In the genomic region with DNA sequence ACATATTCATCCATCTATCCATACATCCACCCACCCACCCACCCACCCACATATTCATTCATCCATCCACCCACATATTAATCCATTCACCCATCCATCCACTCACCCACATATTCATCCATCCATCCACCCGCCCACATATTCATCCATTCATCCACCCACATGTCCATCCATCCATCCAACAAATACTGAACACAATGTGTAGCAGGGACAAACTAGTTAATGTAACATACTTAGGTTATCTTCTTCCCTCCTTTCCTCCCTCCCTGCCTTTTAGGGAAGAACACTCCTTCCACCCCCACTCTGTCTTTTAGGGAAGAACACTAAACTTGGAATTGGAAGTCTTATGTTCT, we compare ENCODE assay signal across 35 cellular contexts.
"Had no signal": no experiment of that assay in that cellular context is flagged by ENCODE, and none has a peak within 500 bp of the region (broad histone marks: within the 10 kb centered on the region; RNA-seq: fewer than 3 reads in every experiment).

No MANE protein-coding gene starts in this region.

- H3K4me3 ChIP-seq: MG63 had no signal

- DNase-seq: Karpas-422, Kasumi-1, MG63, MM.1S, MV-4-11, NCI-H1048, NCI-H1092, NCI-H1092 treated with DMSO at 0.1 percent for 48 hours, NCI-H1105, NCI-H1105 treated with DMSO at 0.1 percent for 48 hours, NCI-H1417, NCI-H1417 treated with DMSO at 0.1 percent for 48 hours, NCI-H1436, NCI-H1436 treated with DMSO at 0.1 percent for 48 hours, NCI-H146, NCI-H1694, NCI-H1694 treated with DMSO at 0.1 percent for 48 hours, NCI-H187, NCI-H187 treated with DMSO at 0.1 percent for 48 hours, NCI-H1930, NCI-H2029, NCI-H2029 treated with DMSO at 0.1 percent for 48 hours, NCI-H2081, NCI-H2081 treated with DMSO at 0.1 percent for 48 hours, NCI-H2107, NCI-H2171, NCI-H2171 treated with DMSO at 0.1 percent for 48 hours, NCI-H2227 treated with DMSO at 0.1 percent for 48 hours, NCI-H226, NCI-H345, NCI-H446, NCI-H446 treated with DMSO at 0.1 percent for 48 hours, NCI-H510A, NCI-H510A treated with DMSO at 0.1 percent for 48 hours had no signal

- H3K9me3 ChIP-seq: MG63 had no signal

- H3K27ac ChIP-seq: KMS-11 had no signal
